In genomic region chrX:1908996-1909395, GRCh38 we compare ENCODE assay signal across 5 cellular contexts.
DNase-seq lines count a peak whose midpoint lies in the region; TF ChIP-seq lines count a peak whose summit lies in the region.
"Not testable (repeated sequence)": the region's sequence is repeated elsewhere in the genome, so short reads cannot be mapped to it uniquely, and the experiment has no call there.

No MANE protein-coding gene starts in this region.

- H3K27ac ChIP-seq in OCI-LY3 (ENCODE audit: low read length): 0 out of 2 replicates have a peak overlapping the region, but pooled peaks have one; percentile 7

- DNase-seq in MG63: peak; percentile 43
- peak; percentile 8 for DNase-seq in activated effector memory CD4-positive, alpha-beta T cell treated with anti-CD3 and anti-CD28 coated beads, Interleukin-2, amount 50 U/mL, for 16 hours
- DNase-seq in cardiac septum (ENCODE audit: low spot score): peak; percentile 6
- peak; percentile 62 for DNase-seq in posterior vena cava (ENCODE audit: low spot score)

- TF ChIP-seq CTCF in OCI-LY3 (IDR thresholded peaks at IDR 0.05; ENCODE audit: low read depth, low read length): not testable (repeated sequence)

- H3K4me3 ChIP-seq in MG63: not testable (repeated sequence)
- peak overlapping the region; percentile 77 for H3K4me3 ChIP-seq in OCI-LY3 (ENCODE audit: low read length)

- H3K9ac ChIP-seq in OCI-LY3 (ENCODE audit: low read length): not testable (repeated sequence)

- intact Hi-C loops in cardiac septum (cut with DNase I); posterior vena cava (cut with DNase I): not testable (repeated sequence)

- not testable (repeated sequence) for H3K36me3 ChIP-seq in MG63; OCI-LY3 (replicated peaks; ENCODE audit: low read depth, low read length)

- H3K27me3 ChIP-seq in MG63: not testable (repeated sequence)
- peaks cover 10% of the 10 kb centered on the region; the same call in 1 of the 2 replicates for H3K27me3 ChIP-seq in OCI-LY3 (ENCODE audit: low read depth, low read length)

- H3K9me3 ChIP-seq in MG63; OCI-LY3 (ENCODE audit: insufficient read depth, low read length): not testable (repeated sequence)

- H3K79me2 ChIP-seq in OCI-LY3 (ENCODE audit: low read length): not testable (repeated sequence)

- not testable (repeated sequence) for H2AFZ ChIP-seq in OCI-LY3 (ENCODE audit: low read depth, low read length)

- H3K4me1 ChIP-seq in OCI-LY3 (ENCODE audit: low read length): peaks cover 20% of the 10 kb centered on the region

- H3K4me2 ChIP-seq in OCI-LY3 (ENCODE audit: low read length): peak overlapping the region; percentile 92

- H4K20me1 ChIP-seq in OCI-LY3 (ENCODE audit: insufficient read depth, low read length): not testable (repeated sequence)

Comparison
In these comparisons a context has a peak if more than half of its experiments do, and no peak if none do; other contexts are left out.
1. DNase-seq: peak in every context shown above with its lines; median percentile 62 in posterior vena cava; 43 in MG63; 8 in activated effector memory CD4-positive, alpha-beta T cell treated with anti-CD3 and anti-CD28 coated beads, Interleukin-2, amount 50 U/mL, for 16 hours; 6 in cardiac septum.